In the genomic region with DNA sequence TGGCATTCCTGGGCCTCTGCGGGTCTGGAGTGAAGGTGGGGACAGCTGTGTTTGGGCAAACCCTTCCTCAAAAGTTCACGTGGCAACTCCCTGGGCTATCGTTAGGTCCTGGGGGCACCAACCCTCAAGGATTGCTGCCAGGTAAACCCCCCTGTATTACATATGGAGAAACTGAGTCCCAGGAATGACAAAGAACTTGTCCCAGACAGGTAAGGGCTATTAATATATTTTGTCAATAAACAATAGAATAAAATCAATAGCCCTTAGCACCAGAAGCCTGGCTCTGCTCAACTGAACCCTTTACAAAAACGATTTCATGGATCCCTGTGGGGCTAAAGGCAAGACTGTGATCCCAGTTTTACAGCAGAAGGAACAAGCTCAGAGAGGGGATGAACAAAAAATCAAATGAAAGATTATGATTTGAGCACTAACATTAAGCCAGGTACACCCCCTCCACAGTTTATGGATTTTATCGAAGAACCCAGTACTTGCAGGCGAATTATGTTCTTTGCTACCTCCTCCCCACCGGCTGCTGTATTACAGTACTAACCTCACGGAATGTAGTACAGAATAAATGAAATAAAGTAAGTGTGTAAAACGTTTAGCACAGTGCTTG, we compare ENCODE assay signal across 1 cellular context.
TF ChIP-seq lines count a peak whose summit lies in the region.

No MANE protein-coding gene starts in this region.

TF ChIP-seq in liver, 16 proteins besides CTCF, POLR2A, EP300 and RAD21 (continued from another document):
- no peak for TF ChIP-seq HNF4A (conservative IDR thresholded peaks at IDR 0.05)
- no peak for TF ChIP-seq FOXA2 (IDR thresholded peaks at IDR 0.05)
- TF ChIP-seq, protein P1, sequence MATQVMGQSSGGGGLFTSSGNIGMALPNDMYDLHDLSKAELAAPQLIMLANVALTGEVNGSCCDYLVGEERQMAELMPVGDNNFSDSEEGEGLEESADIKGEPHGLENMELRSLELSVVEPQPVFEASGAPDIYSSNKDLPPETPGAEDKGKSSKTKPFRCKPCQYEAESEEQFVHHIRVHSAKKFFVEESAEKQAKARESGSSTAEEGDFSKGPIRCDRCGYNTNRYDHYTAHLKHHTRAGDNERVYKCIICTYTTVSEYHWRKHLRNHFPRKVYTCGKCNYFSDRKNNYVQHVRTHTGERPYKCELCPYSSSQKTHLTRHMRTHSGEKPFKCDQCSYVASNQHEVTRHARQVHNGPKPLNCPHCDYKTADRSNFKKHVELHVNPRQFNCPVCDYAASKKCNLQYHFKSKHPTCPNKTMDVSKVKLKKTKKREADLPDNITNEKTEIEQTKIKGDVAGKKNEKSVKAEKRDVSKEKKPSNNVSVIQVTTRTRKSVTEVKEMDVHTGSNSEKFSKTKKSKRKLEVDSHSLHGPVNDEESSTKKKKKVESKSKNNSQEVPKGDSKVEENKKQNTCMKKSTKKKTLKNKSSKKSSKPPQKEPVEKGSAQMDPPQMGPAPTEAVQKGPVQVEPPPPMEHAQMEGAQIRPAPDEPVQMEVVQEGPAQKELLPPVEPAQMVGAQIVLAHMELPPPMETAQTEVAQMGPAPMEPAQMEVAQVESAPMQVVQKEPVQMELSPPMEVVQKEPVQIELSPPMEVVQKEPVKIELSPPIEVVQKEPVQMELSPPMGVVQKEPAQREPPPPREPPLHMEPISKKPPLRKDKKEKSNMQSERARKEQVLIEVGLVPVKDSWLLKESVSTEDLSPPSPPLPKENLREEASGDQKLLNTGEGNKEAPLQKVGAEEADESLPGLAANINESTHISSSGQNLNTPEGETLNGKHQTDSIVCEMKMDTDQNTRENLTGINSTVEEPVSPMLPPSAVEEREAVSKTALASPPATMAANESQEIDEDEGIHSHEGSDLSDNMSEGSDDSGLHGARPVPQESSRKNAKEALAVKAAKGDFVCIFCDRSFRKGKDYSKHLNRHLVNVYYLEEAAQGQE (IDR thresholded peaks at IDR 0.05) = no peak
- TF ChIP-seq, protein P2, sequence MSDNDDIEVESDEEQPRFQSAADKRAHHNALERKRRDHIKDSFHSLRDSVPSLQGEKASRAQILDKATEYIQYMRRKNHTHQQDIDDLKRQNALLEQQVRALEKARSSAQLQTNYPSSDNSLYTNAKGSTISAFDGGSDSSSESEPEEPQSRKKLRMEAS (IDR thresholded peaks at IDR 0.05) = no peak
- TF ChIP-seq HNF4G (IDR thresholded peaks at IDR 0.05) = no peak
